In the genomic region with DNA sequence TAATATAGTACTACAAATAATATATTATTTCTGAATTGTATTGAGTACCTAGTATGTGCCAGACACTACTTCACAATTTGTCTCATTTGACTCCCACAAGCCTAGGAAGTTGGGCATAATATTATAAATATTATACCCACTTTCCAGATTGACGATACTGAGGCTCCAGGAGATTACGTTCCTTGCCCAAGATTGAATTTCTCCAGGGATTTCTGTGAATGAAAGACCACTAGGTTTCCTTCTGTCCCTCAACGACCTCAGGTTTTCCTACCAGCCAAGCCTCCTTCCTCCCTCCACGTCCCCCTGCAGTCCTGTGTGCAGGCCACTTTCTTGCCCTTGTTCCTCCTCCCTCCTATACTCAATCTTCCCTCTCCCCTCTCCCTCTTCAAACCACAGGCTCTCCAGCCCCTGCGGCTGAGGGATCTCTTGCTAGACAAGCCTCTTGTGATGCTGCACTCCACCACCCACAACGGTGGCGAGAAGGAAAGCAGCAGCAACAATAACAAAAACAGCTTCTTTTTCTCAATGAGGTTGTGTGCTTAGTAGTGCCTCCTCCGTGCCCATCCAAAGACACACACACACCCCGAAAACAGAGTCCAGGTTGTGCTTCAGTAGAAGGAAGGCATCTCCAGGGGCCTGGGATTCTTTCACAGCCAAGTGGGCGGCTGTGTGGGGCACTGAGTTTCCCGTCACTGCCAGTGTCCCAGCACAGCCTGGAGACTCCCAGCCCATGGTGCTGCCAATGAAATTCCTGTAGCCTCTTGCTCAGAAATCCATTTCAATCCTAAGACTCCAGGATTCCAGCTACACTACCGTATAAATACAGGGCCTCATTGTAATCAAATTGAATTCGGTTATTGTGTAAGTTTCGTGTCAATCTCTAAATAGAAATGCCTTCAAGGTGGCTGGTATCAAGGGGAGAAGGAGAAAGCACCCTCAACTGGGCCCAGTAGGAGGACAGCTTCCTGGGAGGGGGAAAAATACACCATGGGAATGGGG, we compare ENCODE assay signal across 1 cellular context.
TF ChIP-seq lines count a peak whose summit lies in the region.

No MANE protein-coding gene starts in this region.

TF ChIP-seq in GM23338, 12 proteins besides CTCF, POLR2A, EP300 and RAD21 (continued from another document):
- TF ChIP-seq, protein P1, sequence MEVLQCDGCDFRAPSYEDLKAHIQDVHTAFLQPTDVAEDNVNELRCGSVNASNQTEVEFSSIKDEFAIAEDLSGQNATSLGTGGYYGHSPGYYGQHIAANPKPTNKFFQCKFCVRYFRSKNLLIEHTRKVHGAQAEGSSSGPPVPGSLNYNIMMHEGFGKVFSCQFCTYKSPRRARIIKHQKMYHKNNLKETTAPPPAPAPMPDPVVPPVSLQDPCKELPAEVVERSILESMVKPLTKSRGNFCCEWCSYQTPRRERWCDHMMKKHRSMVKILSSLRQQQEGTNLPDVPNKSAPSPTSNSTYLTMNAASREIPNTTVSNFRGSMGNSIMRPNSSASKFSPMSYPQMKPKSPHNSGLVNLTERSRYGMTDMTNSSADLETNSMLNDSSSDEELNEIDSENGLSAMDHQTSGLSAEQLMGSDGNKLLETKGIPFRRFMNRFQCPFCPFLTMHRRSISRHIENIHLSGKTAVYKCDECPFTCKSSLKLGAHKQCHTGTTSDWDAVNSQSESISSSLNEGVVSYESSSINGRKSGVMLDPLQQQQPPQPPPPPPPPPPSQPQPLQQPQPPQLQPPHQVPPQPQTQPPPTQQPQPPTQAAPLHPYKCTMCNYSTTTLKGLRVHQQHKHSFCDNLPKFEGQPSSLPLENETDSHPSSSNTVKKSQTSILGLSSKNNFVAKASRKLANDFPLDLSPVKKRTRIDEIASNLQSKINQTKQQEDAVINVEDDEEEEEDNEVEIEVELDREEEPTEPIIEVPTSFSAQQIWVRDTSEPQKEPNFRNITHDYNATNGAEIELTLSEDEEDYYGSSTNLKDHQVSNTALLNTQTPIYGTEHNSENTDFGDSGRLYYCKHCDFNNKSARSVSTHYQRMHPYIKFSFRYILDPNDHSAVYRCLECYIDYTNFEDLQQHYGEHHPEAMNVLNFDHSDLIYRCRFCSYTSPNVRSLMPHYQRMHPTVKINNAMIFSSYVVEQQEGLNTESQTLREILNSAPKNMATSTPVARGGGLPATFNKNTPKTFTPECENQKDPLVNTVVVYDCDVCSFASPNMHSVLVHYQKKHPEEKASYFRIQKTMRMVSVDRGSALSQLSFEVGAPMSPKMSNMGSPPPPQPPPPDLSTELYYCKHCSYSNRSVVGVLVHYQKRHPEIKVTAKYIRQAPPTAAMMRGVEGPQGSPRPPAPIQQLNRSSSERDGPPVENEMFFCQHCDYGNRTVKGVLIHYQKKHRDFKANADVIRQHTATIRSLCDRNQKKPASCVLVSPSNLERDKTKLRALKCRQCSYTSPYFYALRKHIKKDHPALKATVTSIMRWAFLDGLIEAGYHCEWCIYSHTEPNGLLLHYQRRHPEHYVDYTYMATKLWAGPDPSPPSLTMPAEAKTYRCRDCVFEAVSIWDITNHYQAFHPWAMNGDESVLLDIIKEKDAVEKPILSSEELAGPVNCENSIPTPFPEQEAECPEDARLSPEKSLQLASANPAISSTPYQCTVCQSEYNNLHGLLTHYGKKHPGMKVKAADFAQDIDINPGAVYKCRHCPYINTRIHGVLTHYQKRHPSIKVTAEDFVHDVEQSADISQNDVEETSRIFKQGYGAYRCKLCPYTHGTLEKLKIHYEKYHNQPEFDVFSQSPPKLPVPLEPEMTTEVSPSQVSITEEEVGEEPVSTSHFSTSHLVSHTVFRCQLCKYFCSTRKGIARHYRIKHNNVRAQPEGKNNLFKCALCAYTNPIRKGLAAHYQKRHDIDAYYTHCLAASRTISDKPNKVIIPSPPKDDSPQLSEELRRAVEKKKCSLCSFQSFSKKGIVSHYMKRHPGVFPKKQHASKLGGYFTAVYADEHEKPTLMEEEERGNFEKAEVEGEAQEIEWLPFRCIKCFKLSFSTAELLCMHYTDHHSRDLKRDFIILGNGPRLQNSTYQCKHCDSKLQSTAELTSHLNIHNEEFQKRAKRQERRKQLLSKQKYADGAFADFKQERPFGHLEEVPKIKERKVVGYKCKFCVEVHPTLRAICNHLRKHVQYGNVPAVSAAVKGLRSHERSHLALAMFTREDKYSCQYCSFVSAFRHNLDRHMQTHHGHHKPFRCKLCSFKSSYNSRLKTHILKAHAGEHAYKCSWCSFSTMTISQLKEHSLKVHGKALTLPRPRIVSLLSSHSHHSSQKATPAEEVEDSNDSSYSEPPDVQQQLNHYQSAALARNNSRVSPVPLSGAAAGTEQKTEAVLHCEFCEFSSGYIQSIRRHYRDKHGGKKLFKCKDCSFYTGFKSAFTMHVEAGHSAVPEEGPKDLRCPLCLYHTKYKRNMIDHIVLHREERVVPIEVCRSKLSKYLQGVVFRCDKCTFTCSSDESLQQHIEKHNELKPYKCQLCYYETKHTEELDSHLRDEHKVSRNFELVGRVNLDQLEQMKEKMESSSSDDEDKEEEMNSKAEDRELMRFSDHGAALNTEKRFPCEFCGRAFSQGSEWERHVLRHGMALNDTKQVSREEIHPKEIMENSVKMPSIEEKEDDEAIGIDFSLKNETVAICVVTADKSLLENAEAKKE (CRISPR knock-in tag; IDR thresholded peaks at IDR 0.05) = no peak
